10 cellular contexts compared by ENCODE assay signal in the genomic region with DNA sequence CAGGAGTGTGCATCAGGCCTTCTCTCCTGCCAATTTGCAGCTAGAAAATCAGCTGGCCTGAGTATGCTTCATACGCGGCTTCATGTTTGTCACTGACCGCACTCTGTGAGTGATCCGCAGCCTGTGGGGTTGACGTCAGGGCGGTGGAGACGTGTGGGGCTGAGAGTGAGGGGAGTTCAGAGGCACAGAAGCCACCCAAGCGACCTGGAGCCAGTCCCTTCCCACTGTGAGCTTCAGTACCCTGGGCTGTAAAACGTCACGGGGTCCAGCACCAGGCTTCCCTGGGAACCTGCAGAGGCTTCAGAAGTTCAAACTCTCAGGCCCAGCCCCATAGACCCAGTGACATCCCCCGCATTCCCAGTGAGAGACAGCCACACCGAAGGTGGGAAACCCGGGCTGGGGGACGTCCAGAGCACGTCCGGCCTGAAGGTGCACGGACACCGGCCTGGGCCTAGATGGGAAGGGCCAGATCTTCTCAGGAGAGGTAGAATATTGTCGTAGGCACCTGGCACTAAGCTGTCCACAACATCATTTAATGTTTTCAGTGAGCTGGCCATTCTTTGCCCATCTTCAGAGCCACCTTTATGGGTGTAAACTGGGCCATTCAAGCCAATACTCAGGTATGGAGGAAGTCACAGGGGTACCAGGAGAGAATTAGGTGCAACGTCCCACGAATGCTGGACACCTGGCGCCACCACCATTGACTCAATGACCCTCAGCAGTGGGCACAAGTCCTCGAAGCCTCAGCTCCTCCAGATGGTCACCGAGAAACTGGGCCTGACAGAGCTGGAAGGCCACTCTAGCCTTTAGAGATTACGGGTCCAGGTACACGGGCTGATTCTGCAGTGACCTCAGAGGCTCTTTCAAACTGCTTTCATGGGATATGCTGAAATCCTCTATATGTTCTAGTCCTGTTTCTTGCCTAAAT.
"Had no signal": no experiment of that assay in that cellular context is flagged by ENCODE, and none has a peak within 500 bp of the region (broad histone marks: within the 10 kb centered on the region; RNA-seq: fewer than 3 reads in every experiment).

No MANE protein-coding gene starts in this region.

- H3K4me2 ChIP-seq: KMS-11 had no signal

- H3K9ac ChIP-seq: GM23248, KMS-11 had no signal

- H2AFZ ChIP-seq: GM23248 had no signal

- DNase-seq: GM23248, GOT3, HFFc6, Karpas-422, KBM-7 had no signal

- H3K27ac ChIP-seq: GM23248, HL-60, KMS-11 had no signal

- H3K4me3 ChIP-seq: GM23248, HAP-1 had no signal

- ATAC-seq: HCT116, HepG2 had no signal

- H3K4me1 ChIP-seq: HAP-1 had no signal

- H3K9me3 ChIP-seq: HAP-1 had no signal

- H3K36me3 ChIP-seq: HAP-1 had no signal
